In genomic region chr11:69166186-69167115, GRCh38 we compare ENCODE assay signal across 8 cellular contexts. TPM values are rescaled to one million over a fixed set of nuclear protein-coding genes. Genes with fewer than 3 reads are reported as not detected.
DNase-seq lines count a peak whose midpoint lies in the region; ATAC-seq, FAIRE-seq and TF ChIP-seq lines count a peak whose summit lies in the region.

No MANE protein-coding gene starts in this region.

- H3K36me3 ChIP-seq in right atrium auricular region = no peaks in the 10 kb centered on the region

- H3K4me1 ChIP-seq in A549 (peaks cover 25% of the 10 kb centered on the region), right atrium auricular region (peaks cover 0 to 14% of the 10 kb centered on the region in 2 donors)

- H3K36me3 Mint-ChIP-seq in activated T-helper 1 cell treated with anti-CD3 and anti-CD28 coated beads, Interleukin-12 subunit alpha, Interleukin-12 subunit beta, Interleukin-2, Interleukin-4 antibody, amounts not matched to agents 30 ng/mL and 10 ng/mL and 1 ng/mL, durations not matched to agents 14 hours and 24 hours and 36 hours (ENCODE audit: low read depth) = no peaks in the 10 kb centered on the region

- no peak for TF ChIP-seq POLR2A in A549 (IDR thresholded peaks at IDR 0.05; ENCODE audit: low read length)

- no peak for TF ChIP-seq EP300 in A549 (IDR thresholded peaks at IDR 0.05)

- CTCF ChIA-PET in A549 (lab: Yijun Ruan, JAX) = interaction anchor here (0.8 to 1.5 kb wide), 5 partner anchors 11 to 483 kb away, joined by 3 to 7 read pairs (median 4); partner anchors contain the start of gene SMIM38

- TF ChIP-seq CTCF in A549 (IDR thresholded peaks at IDR 0.05) (no peak), right atrium auricular region (IDR thresholded peaks at IDR 0.05) (no peak)

- DNase-seq in A549 (ENCODE audit: low read depth in 1 of 2, low spot score in 1 of 2) (peak; percentile 72 to 89), NCI-H69 (lab: John Stamatoyannopoulos, UW) (peak; percentile 45), right atrium auricular region (ENCODE audit: low spot score) (no peak), NCI-H2081 treated with DMSO at 0.1 percent for 48 hours (lab: John Stamatoyannopoulos, UW) (no peak)
- peak; percentile 17 for DNase-seq in activated T-helper 1 cell treated with anti-CD3 and anti-CD28 coated beads, Interleukin-12 subunit alpha, Interleukin-12 subunit beta, Interleukin-2, Interleukin-4 antibody, amounts not matched to agents 30 ng/mL and 10 ng/mL and 1 ng/mL, durations not matched to agents 14 hours and 24 hours and 36 hours (ENCODE audit: low spot score)
- peak; percentile 17 to 35 for DNase-seq in stimulated activated CD4-positive, alpha-beta T cell treated with anti-CD3 and anti-CD28 coated beads, Interleukin-2, amount 100 ng/mL, for 48 hours

- peaks cover 8% of the 10 kb centered on the region for H3K9me3 Mint-ChIP-seq in activated T-helper 1 cell treated with anti-CD3 and anti-CD28 coated beads, Interleukin-12 subunit alpha, Interleukin-12 subunit beta, Interleukin-2, Interleukin-4 antibody, amounts not matched to agents 30 ng/mL and 10 ng/mL and 1 ng/mL, durations not matched to agents 14 hours and 24 hours and 36 hours

- H3K4me3 ChIP-seq in A549 (no peak overlapping the region), right atrium auricular region (no peak overlapping the region)

- H3K4me3 Mint-ChIP-seq in activated T-helper 1 cell treated with anti-CD3 and anti-CD28 coated beads, Interleukin-12 subunit alpha, Interleukin-12 subunit beta, Interleukin-2, Interleukin-4 antibody, amounts not matched to agents 30 ng/mL and 10 ng/mL and 1 ng/mL, durations not matched to agents 14 hours and 24 hours and 36 hours = peak overlapping the region; percentile 67

- ATAC-seq in A549 (peak; percentile 89 to 95), GM18858 (IDR thresholded peaks at IDR 0.05; ENCODE audit: unreplicated experiment) (peak; percentile 90), HG02938 (IDR thresholded peaks at IDR 0.05; ENCODE audit: unreplicated experiment) (peak; percentile 91)

- peaks cover 24% of the 10 kb centered on the region for H3K4me1 Mint-ChIP-seq in activated T-helper 1 cell treated with anti-CD3 and anti-CD28 coated beads, Interleukin-12 subunit alpha, Interleukin-12 subunit beta, Interleukin-2, Interleukin-4 antibody, amounts not matched to agents 30 ng/mL and 10 ng/mL and 1 ng/mL, durations not matched to agents 14 hours and 24 hours and 36 hours (ENCODE audit: low read depth)

- peak overlapping the region; percentile 52 for H3K4me2 ChIP-seq in A549

- peaks cover 2% of the 10 kb centered on the region for H3K27me3 Mint-ChIP-seq in activated T-helper 1 cell treated with anti-CD3 and anti-CD28 coated beads, Interleukin-12 subunit alpha, Interleukin-12 subunit beta, Interleukin-2, Interleukin-4 antibody, amounts not matched to agents 30 ng/mL and 10 ng/mL and 1 ng/mL, durations not matched to agents 14 hours and 24 hours and 36 hours (ENCODE audit: insufficient read depth)

- H3K27ac Mint-ChIP-seq in activated T-helper 1 cell treated with anti-CD3 and anti-CD28 coated beads, Interleukin-12 subunit alpha, Interleukin-12 subunit beta, Interleukin-2, Interleukin-4 antibody, amounts not matched to agents 30 ng/mL and 10 ng/mL and 1 ng/mL, durations not matched to agents 14 hours and 24 hours and 36 hours = peak overlapping the region; percentile 90

- 28% methylated on average over 19 of the region's 21 CpGs for WGBS in A549 (ENCODE audit: missing lambda C conversion rate)

- peak; percentile 15 to 25; a peak in 1 of 5 replicates for TF ChIP-seq RAD21 in A549 (conservative IDR thresholded peaks at IDR 0.05 in 1 of 2, IDR thresholded peaks at IDR 0.05 in 1 of 2)

- peak overlapping the region; percentile 31 to 75; a peak in 5 of 6 replicates for H3K27ac ChIP-seq in A549
- H3K27ac ChIP-seq in right atrium auricular region = peak overlapping the region; percentile 11 to 29

- H3K27me3 ChIP-seq in right atrium auricular region = no peaks in the 10 kb centered on the region

- intact Hi-C loops in activated T-helper 1 cell treated with anti-CD3 and anti-CD28 coated beads, Interleukin-12 subunit alpha, Interleukin-12 subunit beta, Interleukin-2, Interleukin-4 antibody, amounts not matched to agents 30 ng/mL and 10 ng/mL and 1 ng/mL, durations not matched to agents 14 hours and 24 hours and 36 hours (cut with micrococcal nuclease) = loop anchor here (1.0 to 5.0 kb wide), 5 partner anchors 43 to 171 kb away; no protein-coding TSS in a partner anchor

- POLR2A ChIA-PET in A549 (lab: Yijun Ruan, JAX) = no interaction called here

- H3K9me3 ChIP-seq in A549 (peaks cover 3% of the 10 kb centered on the region; the same call in 1 of the 3 replicates), right atrium auricular region (peaks cover 0 to 8% of the 10 kb centered on the region in 2 donors)

- FAIRE-seq in A549 (lab: Jason Lieb, UNC) = no peak

TF ChIP-seq in A549, 52 proteins besides CTCF, POLR2A, EP300 and RAD21:
- TF ChIP-seq HMGXB4 (CRISPR knock-in tag; IDR thresholded peaks at IDR 0.05; ENCODE audit: borderline replicate concordance) = no peak
- no peak for TF ChIP-seq ELK1 (IDR thresholded peaks at IDR 0.05; ENCODE audit: low read depth, low read length)
- TF ChIP-seq BHLHE40 (IDR thresholded peaks at IDR 0.05; ENCODE audit: low read depth, low read length) = no peak
- TF ChIP-seq REST (IDR thresholded peaks at IDR 0.05) = no peak
- peak; percentile 64 for TF ChIP-seq FOSL2 (IDR thresholded peaks at IDR 0.05)
- TF ChIP-seq FOSL2 (CRISPR knock-in tag; IDR thresholded peaks at IDR 0.05) = peak; percentile 74

RNA-seq across cellular contexts. Expression of gene SMIM38, which starts 10.7 kb away (rescaled TPM):
- 0.08 and 0.24 TPM in 2 replicates for polyA plus RNA-seq in A549 (2011; rRNA removed)
- 0.01 TPM in 2 replicates for polyA plus RNA-seq in A549 (2012; cell fraction: cytosol; rRNA removed)
- 0.23 and 0.27 TPM in 2 replicates for polyA plus RNA-seq in A549 (2012; cell fraction: nucleus; rRNA removed)
- 0.05 to 0.08 TPM in 2 of 3 replicates, not detected in the other for polyA plus RNA-seq in A549 (2017; fragmentation: RNase III; extraction: RNeasy Plus Mini Kit Qiagen cat#74134 plus additional on column Dnase treatment)
- 0.15 and 0.21 TPM in 2 replicates for polyA minus RNA-seq in A549 (2011; rRNA and poly(A)+ RNA removed)
- total RNA-seq in activated T-helper 1 cell treated with anti-CD3 and anti-CD28 coated beads, Interleukin-12 subunit alpha, Interleukin-12 subunit beta, Interleukin-2, Interleukin-4 antibody, amounts not matched to agents 30 ng/mL and 10 ng/mL and 1 ng/mL, durations not matched to agents 14 hours and 24 hours and 36 hours = 0.26 and 0.37 TPM in 2 replicates
- total RNA-seq in right atrium auricular region = under 1 TPM in 1 of 2 donors, not detected in 1; 0.35 TPM

Comparison
In these comparisons a context has a peak if more than half of its experiments do, and no peak if none do; other contexts are left out.
1. DNase-seq: peak in A549 (2 of 2), NCI-H69 (single experiment), activated T-helper 1 cell treated with anti-CD3 and anti-CD28 coated beads, Interleukin-12 subunit alpha, Interleukin-12 subunit beta, Interleukin-2, Interleukin-4 antibody, amounts not matched to agents 30 ng/mL and 10 ng/mL and 1 ng/mL, durations not matched to agents 14 hours and 24 hours and 36 hours (single experiment) and stimulated activated CD4-positive, alpha-beta T cell treated with anti-CD3 and anti-CD28 coated beads, Interleukin-2, amount 100 ng/mL, for 48 hours (2 of 2); none in right atrium auricular region (single experiment) and NCI-H2081 treated with DMSO at 0.1 percent for 48 hours (single experiment).
2. Peak in every context shown above with its lines, with median percentiles within 50 percentile points of each other: ATAC-seq.